In genomic region chr15:75723171-75723846, GRCh38 we compare ENCODE assay signal across 1 cellular context.
TF ChIP-seq lines count a peak whose summit lies in the region.

No MANE protein-coding gene starts in this region.

TF ChIP-seq in HEK293, 187 proteins besides CTCF, POLR2A, EP300 and RAD21 (continued from another document):
- TF ChIP-seq ZBTB26 (tag by site-specific recombination; optimal IDR thresholded peaks at IDR 0.05) (no peak), SCRT2 (tag by site-specific recombination; IDR thresholded peaks at IDR 0.05) (no peak)
